33 cellular contexts compared by ENCODE assay signal in genomic region chr9:106445107-106445506, GRCh38.
"Had no signal": no experiment of that assay in that cellular context is flagged by ENCODE, and none has a peak within 500 bp of the region (broad histone marks: within the 10 kb centered on the region; RNA-seq: fewer than 3 reads in every experiment).

No MANE protein-coding gene starts in this region.

- H3K4me3 ChIP-seq: adrenal gland, body of pancreas, breast epithelium had no signal

- H3K9me3 ChIP-seq: adrenal gland, body of pancreas, breast epithelium had no signal

- ATAC-seq: activated CD8-positive, alpha-beta T cell treated with anti-CD3 and anti-CD28 coated beads for 36 hours; activated naive CD4-positive, alpha-beta T cell treated with anti-CD3 and anti-CD28 coated beads, Interleukin-2, amount 50 U/mL, for 72 hours; activated T-cell treated with anti-CD3 and anti-CD28 coated beads, Interleukin-2, amount 50 U/mL, for 4 hours; activated T-cell treated with anti-CD3 and anti-CD28 coated beads, Interleukin-2, amount 50 U/mL, for 72 hours; activated T-helper 17 cell treated with anti-CD3 and anti-CD28 coated beads, Interleukin-2, amount 50 U/mL, for 72 hours; body of pancreas had no signal

- H3K36me3 ChIP-seq: adrenal gland, brain microvascular endothelial cell, breast epithelium had no signal

- H3K4me1 ChIP-seq: adrenal gland, body of pancreas, breast epithelium had no signal

- DNase-seq: activated B cell treated with CpG ODN at 0.5 μM for 24 hours; activated CD4-positive, alpha-beta memory T cell treated with anti-CD3 and anti-CD28 coated beads for 36 hours; activated CD4-positive, alpha-beta T cell treated with anti-CD3 and anti-CD28 coated beads for 4 hours; activated CD4-positive, alpha-beta T cell treated with anti-CD3 and anti-CD28 coated beads, Interleukin-2, amount 10 ng/mL, durations not matched to agents 24 days and 14 days; activated CD4-positive, alpha-beta T cell treated with anti-CD3 and anti-CD28 coated beads, Interleukin-2, amount 50 U/mL, for 1 hour; activated CD4-positive, alpha-beta T cell treated with anti-CD3 and anti-CD28 coated beads, Interleukin-2, amount 50 U/mL, for 4 hours; activated CD4-positive, CD25-positive, alpha-beta regulatory T cell treated with anti-CD3 and anti-CD28 coated beads, Interleukin-2, amount 50 U/mL, for 72 hours; activated CD8-positive, alpha-beta memory T cell treated with anti-CD3 and anti-CD28 coated beads, Interleukin-2, amount 50 U/mL, for 4 hours; activated CD8-positive, alpha-beta T cell treated with anti-CD3 and anti-CD28 coated beads for 36 hours; activated effector memory CD4-positive, alpha-beta T cell treated with anti-CD3 and anti-CD28 coated beads, Interleukin-2, amount 50 U/mL, for 16 hours; activated gamma-delta T cell treated with Interleukin-2 at 50 U/mL for 16 hours; activated naive CD4-positive, alpha-beta T cell; activated naive CD4-positive, alpha-beta T cell treated with anti-CD3 and anti-CD28 coated beads for 36 hours; activated naive CD4-positive, alpha-beta T cell treated with anti-CD3 and anti-CD28 coated beads, Interleukin-2, amount 50 U/mL, for 16 hours; activated naive CD8-positive, alpha-beta T cell treated with anti-CD3 and anti-CD28 coated beads for 36 hours; activated T-cell treated with anti-CD3 and anti-CD28 coated beads for 4 hours; activated T-cell treated with anti-CD3 and anti-CD28 coated beads, Interleukin-2, amount 50 U/mL, for 1 hour; activated T-cell treated with anti-CD3 and anti-CD28 coated beads, Interleukin-2, amount 50 U/mL, for 4 hours; activated T-cell treated with anti-CD3 and anti-CD28 coated beads, Interleukin-2, amount 50 U/mL, for 72 hours; adrenal gland; amniotic stem cell; aorta; body of pancreas; brain microvascular endothelial cell; caudate nucleus; cerebellar nuclear complex; T-helper 1 cell; T-helper 2 cell; T-helper 9 cell had no signal

- H3K27me3 ChIP-seq: adrenal gland, body of pancreas, brain microvascular endothelial cell, breast epithelium had no signal

- H3K27ac ChIP-seq: adrenal gland, body of pancreas, brain microvascular endothelial cell, breast epithelium, VCaP had no signal
